Comparison of ENCODE assay signal across 8 cellular contexts in genomic region chr3:141561426-141562034, GRCh38.
DNase-seq lines count a peak whose midpoint lies in the region; ATAC-seq, FAIRE-seq and TF ChIP-seq lines count a peak whose summit lies in the region.

No MANE protein-coding gene starts in this region.

- H3K4me1 ChIP-seq in Caco-2, result peaks cover 8% of the 10 kb centered on the region
- peaks cover 0 to 2% of the 10 kb centered on the region in 2 donors for H3K4me1 ChIP-seq in small intestine (ENCODE audit: control insufficient read depth in 2 of 2, insufficient read depth in 1 of 2, low read depth in 1 of 2, low read length in 1 of 2)

- DNase-seq in Caco-2 (peak in 1 of 2 experiments; percentile 69), H54 (ENCODE audit: insufficient read length, low spot score) (no peak), NCI-H748 treated with DMSO at 0.1 percent for 48 hours (lab: John Stamatoyannopoulos, UW) (peak; percentile 12), iPS DF 4.7 (ENCODE audit: extremely low read depth, low spot score) (peak; percentile 11), small intestine (peak; percentile 65), posterior vena cava (ENCODE audit: low spot score) (no peak)
- DNase-seq in activated naive CD8-positive, alpha-beta T cell treated with anti-CD3 and anti-CD28 coated beads, Interleukin-2, amount 50 U/mL, for 16 hours (ENCODE audit: low read depth, low spot score), result peak; percentile 18

- no peak overlapping the region for H3K27ac ChIP-seq in small intestine (ENCODE audit: low read depth in 1 of 2, low read length in 1 of 2)

- WGBS in small intestine, 3 donors, result 83 to 96% (median 92%) methylated on average over 2 of the region's 2 CpGs

- no peak for TF ChIP-seq POLR2A in H54 (IDR thresholded peaks at IDR 0.05; ENCODE audit: low read depth, low read length)

- CTCF ChIA-PET in Caco-2 (lab: Charles Lee), result interaction anchor here (1.2 to 1.7 kb wide), 3 partner anchors 99 to 201 kb away, joined by 3 to 14 read pairs (median 4); no protein-coding TSS in a partner anchor

- no peak overlapping the region for H3K4me3 ChIP-seq in Caco-2 (ENCODE audit: low read depth, low read length)
- no peak overlapping the region for H3K4me3 ChIP-seq in small intestine (ENCODE audit: low read depth in 1 of 2, low read length in 2 of 2)

- FAIRE-seq in H54 (lab: Jason Lieb, UNC), result peak; percentile 57
- FAIRE-seq in small intestine (lab: Jason Lieb, UNC), result peak; percentile 5

- peaks cover 26% of the 10 kb centered on the region for H3K36me3 Mint-ChIP-seq in Caco-2 (ENCODE audit: insufficient read depth, unreplicated experiment)

- peak; percentile 87 to 96 for TF ChIP-seq CTCF in Caco-2 (IDR thresholded peaks at IDR 0.05; ENCODE audit: insufficient read depth in 1 of 2, low read depth in 1 of 2, low read length in 1 of 2, severe bottlenecking in 1 of 2, unreplicated experiment in 1 of 2)

- H3K9me3 Mint-ChIP-seq in Caco-2 (ENCODE audit: unreplicated experiment), result no peaks in the 10 kb centered on the region

- H3K36me3 ChIP-seq in Caco-2 (ENCODE audit: control insufficient read depth, insufficient read depth, low read length), result no peaks in the 10 kb centered on the region
- peaks cover 0 to 2% of the 10 kb centered on the region in 2 donors for H3K36me3 ChIP-seq in small intestine (ENCODE audit: control insufficient read depth in 2 of 2, insufficient read depth in 2 of 2, low read length in 2 of 2)

- H3K27me3 ChIP-seq in Caco-2 (replicated peaks; ENCODE audit: control insufficient read depth, insufficient read depth, low read length) (no peaks in the 10 kb centered on the region), small intestine (ENCODE audit: control insufficient read depth in 2 of 2, insufficient read depth in 2 of 2, low read length in 2 of 2) (no peaks in the 10 kb centered on the region)

- H3K27me3 Mint-ChIP-seq in Caco-2 (ENCODE audit: insufficient read depth, unreplicated experiment), result no peaks in the 10 kb centered on the region

- no TSS peak for BruUV-seq in Caco-2 (replicated peaks; lab: Mats Ljungman, UMichigan)

- no peak overlapping the region for H3K27ac Mint-ChIP-seq in Caco-2 (ENCODE audit: unreplicated experiment)

- no peaks in the 10 kb centered on the region for H3K9me3 ChIP-seq in Caco-2
- H3K9me3 ChIP-seq in small intestine (ENCODE audit: control insufficient read depth, low read depth), result no peaks in the 10 kb centered on the region

- POLR2A ChIA-PET in Caco-2 (lab: Charles Lee), result no interaction called here

- H3K4me1 Mint-ChIP-seq in Caco-2 (ENCODE audit: low read depth, unreplicated experiment), result no peaks in the 10 kb centered on the region

- no peak overlapping the region for H3K4me3 Mint-ChIP-seq in Caco-2 (ENCODE audit: unreplicated experiment)

- intact Hi-C loops in Caco-2 (cut with micrococcal nuclease; ENCODE audit: unreplicated experiment) (loop anchor here (1.0 to 2.0 kb wide), 6 partner anchors 75 to 259 kb away; no protein-coding TSS in a partner anchor), posterior vena cava (cut with DNase I) (loop anchor here in 1 of 2 donors (5.0 kb wide), 2 partner anchors 99 to 259 kb away; no protein-coding TSS in a partner anchor)

- ATAC-seq in GM18868 (IDR thresholded peaks at IDR 0.05; ENCODE audit: unreplicated experiment), result no peak

Comparison
In these comparisons a context has a peak if more than half of its experiments do, and no peak if none do; other contexts are left out.
1. DNase-seq: peak in NCI-H748 treated with DMSO at 0.1 percent for 48 hours (single experiment), activated naive CD8-positive, alpha-beta T cell treated with anti-CD3 and anti-CD28 coated beads, Interleukin-2, amount 50 U/mL, for 16 hours (single experiment), iPS DF 4.7 (single experiment) and small intestine (single experiment); none in H54 (single experiment) and posterior vena cava (single experiment).